In genomic region chr14:83395321-83395720, GRCh38 we compare ENCODE assay signal across 21 cellular contexts.
"Had no signal": no experiment of that assay in that cellular context is flagged by ENCODE, and none has a peak within 500 bp of the region (broad histone marks: within the 10 kb centered on the region; RNA-seq: fewer than 3 reads in every experiment).

No MANE protein-coding gene starts in this region.

- H3K4me3 ChIP-seq: PC-9, Peyer's patch, SJSA1, SK-N-MC had no signal

- H3K27me3 ChIP-seq: Peyer's patch, SJSA1 had no signal

- H3K4me2 ChIP-seq: PC-9 had no signal

- H3K9me3 ChIP-seq: Peyer's patch, SJSA1 had no signal

- H3K27ac ChIP-seq: PC-9, Peyer's patch, SJSA1, SK-N-MC had no signal

- DNase-seq: Karpas-422, KG1, MM.1S, NCI-H1105, NCI-H1417, NCI-H1436 treated with DMSO at 0.1 percent for 48 hours, NCI-H1694, NCI-H1930, NCI-H2081, NCI-H2107, NCI-H2227 treated with DMSO at 0.1 percent for 48 hours, NCI-H524, NCI-H526 treated with DMSO at 0.1 percent for 48 hours, NCI-H748 treated with DMSO at 0.1 percent for 48 hours, OCI-M1, PC-9, Peyer's patch, Right ventricle myocardium superior, SIG-M5 had no signal

- H3K4me1 ChIP-seq: Peyer's patch, SJSA1 had no signal

- H2AFZ ChIP-seq: PC-9 had no signal

- H3K36me3 ChIP-seq: Peyer's patch, SJSA1 had no signal
